ENCODE assay signal across 8 cellular contexts in the genomic region with DNA sequence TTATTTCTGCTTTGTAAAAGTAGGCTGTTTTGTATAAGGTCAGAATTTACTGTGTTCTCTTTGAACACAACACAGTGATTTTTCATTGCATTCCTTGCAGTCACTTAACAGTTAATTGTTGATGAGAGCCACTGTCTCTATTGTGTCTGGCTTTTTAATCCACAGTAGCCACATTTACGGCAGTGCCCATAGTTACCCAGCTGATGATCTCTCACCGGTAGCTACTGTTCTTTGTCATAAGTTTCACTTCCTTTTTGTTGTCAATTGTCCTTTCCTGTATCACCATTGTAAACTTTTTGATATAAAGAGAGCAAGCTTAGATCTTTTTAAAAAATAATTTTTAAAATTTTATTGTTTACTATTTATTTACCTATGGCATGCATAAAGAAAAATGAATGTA.
DNase-seq lines count a peak whose midpoint lies in the region; ATAC-seq and TF ChIP-seq lines count a peak whose summit lies in the region.
"Not testable (repeated sequence)": the region's sequence is repeated elsewhere in the genome, so short reads cannot be mapped to it uniquely, and the experiment has no call there.

No MANE protein-coding gene starts in this region.

- not testable (repeated sequence) for H4K20me1 ChIP-seq in MM.1S (ENCODE audit: insufficient read depth, low read length)

- not testable (repeated sequence) for H3K9me3 Mint-ChIP-seq in stimulated activated memory B cell treated with anti-CD40 and anti-IgM and Interleukin-4, amounts not matched to agents 10 μg/mL and 1 μg/mL and 100 μg/mL, for 72 hours

- H3F3A ChIP-seq in MM.1S (ENCODE audit: insufficient read depth, low read length): not testable (repeated sequence)

- ATAC-seq in GM18505 (IDR thresholded peaks at IDR 0.05; ENCODE audit: unreplicated experiment) (peak; percentile 100), GM19324 (IDR thresholded peaks at IDR 0.05; ENCODE audit: low FRiP score, unreplicated experiment) (peak; percentile 97), GM21528 (IDR thresholded peaks at IDR 0.05; ENCODE audit: low FRiP score, unreplicated experiment) (peak; percentile 99), HG02884 (IDR thresholded peaks at IDR 0.05; ENCODE audit: unreplicated experiment) (peak; percentile 100), HG03196 (IDR thresholded peaks at IDR 0.05; ENCODE audit: unreplicated experiment) (peak; percentile 99)
- peak; percentile 93 for ATAC-seq in stimulated activated memory B cell treated with anti-CD40 and anti-IgM and Interleukin-4, amounts not matched to agents 10 μg/mL and 1 μg/mL and 100 μg/mL, for 72 hours

- H3K36me3 Mint-ChIP-seq in stimulated activated memory B cell treated with anti-CD40 and anti-IgM and Interleukin-4, amounts not matched to agents 10 μg/mL and 1 μg/mL and 100 μg/mL, for 72 hours: not testable (repeated sequence)

- H3K4me1 ChIP-seq in MM.1S (ENCODE audit: low read length): not testable (repeated sequence)

- H3K4me1 Mint-ChIP-seq in stimulated activated memory B cell treated with anti-CD40 and anti-IgM and Interleukin-4, amounts not matched to agents 10 μg/mL and 1 μg/mL and 100 μg/mL, for 72 hours: not testable (repeated sequence)

- not testable (repeated sequence) for H3K4me3 ChIP-seq in MM.1S (ENCODE audit: low read length)

- TF ChIP-seq POLR2A in GM18505 (IDR thresholded peaks at IDR 0.05; ENCODE audit: borderline replicate concordance, extremely low read depth, insufficient read depth, insufficient read length): not testable (repeated sequence)

- H3K4me2 ChIP-seq in MM.1S (ENCODE audit: low read depth, low read length): not testable (repeated sequence)

- H3K4me3 Mint-ChIP-seq in stimulated activated memory B cell treated with anti-CD40 and anti-IgM and Interleukin-4, amounts not matched to agents 10 μg/mL and 1 μg/mL and 100 μg/mL, for 72 hours: not testable (repeated sequence)

- H3K9me2 ChIP-seq in MM.1S (replicated peaks; ENCODE audit: insufficient read depth, low read length): not testable (repeated sequence)

- H3K79me2 ChIP-seq in MM.1S (ENCODE audit: low read length): not testable (repeated sequence)

- not testable (repeated sequence) for H3K36me3 ChIP-seq in MM.1S (replicated peaks; ENCODE audit: insufficient read depth, low read length)

- H3K27ac ChIP-seq in MM.1S (ENCODE audit: low read length): not testable (repeated sequence)

- peaks cover 12% of the 10 kb centered on the region for H3K27me3 Mint-ChIP-seq in stimulated activated memory B cell treated with anti-CD40 and anti-IgM and Interleukin-4, amounts not matched to agents 10 μg/mL and 1 μg/mL and 100 μg/mL, for 72 hours

- not testable (repeated sequence) for H3K27me3 ChIP-seq in MM.1S (replicated peaks; ENCODE audit: insufficient read depth, low read length)

- peak; percentile 51 for DNase-seq in MM.1S
- peak; percentile 27 for DNase-seq in RPMI8226

- H3K9ac ChIP-seq in MM.1S (ENCODE audit: low read length): not testable (repeated sequence)

- not testable (repeated sequence) for TF ChIP-seq CTCF in MM.1S (IDR thresholded peaks at IDR 0.05; ENCODE audit: low read length)

- not testable (repeated sequence) for H2AFZ ChIP-seq in MM.1S (ENCODE audit: low read length)

- not testable (repeated sequence) for H3K9me3 ChIP-seq in MM.1S (replicated peaks; ENCODE audit: insufficient read depth, low read length)

- H3K27ac Mint-ChIP-seq in stimulated activated memory B cell treated with anti-CD40 and anti-IgM and Interleukin-4, amounts not matched to agents 10 μg/mL and 1 μg/mL and 100 μg/mL, for 72 hours: peak overlapping the region; percentile 40
